Comparison of ENCODE assay signal across 10 cellular contexts in the genomic region with DNA sequence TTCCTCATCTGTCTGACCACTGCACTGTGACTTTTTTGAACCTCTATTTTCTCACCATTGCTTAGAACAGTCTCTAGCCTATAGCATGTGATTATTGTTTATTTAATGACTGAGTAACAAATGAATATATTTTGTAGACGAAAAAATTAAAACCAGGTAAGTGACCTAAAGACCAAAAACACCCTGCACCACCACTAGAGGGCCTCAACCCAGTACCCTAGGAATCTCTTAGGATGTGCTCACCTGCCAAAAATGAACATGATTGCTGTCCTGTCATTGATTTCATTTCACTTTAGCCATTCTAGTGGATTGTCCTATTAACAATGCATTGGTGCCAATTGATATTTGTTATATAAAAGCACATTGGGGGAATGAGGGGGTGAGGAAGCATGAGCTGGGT.
DNase-seq lines count a peak whose midpoint lies in the region; ATAC-seq and TF ChIP-seq lines count a peak whose summit lies in the region.
"Had no signal": no experiment of that assay in that cellular context is flagged by ENCODE, and none has a peak within 500 bp of the region (broad histone marks: within the 10 kb centered on the region; RNA-seq: fewer than 3 reads in every experiment).

No MANE protein-coding gene starts in this region.

- H3K27me3 Mint-ChIP-seq in activated T-cell treated with anti-CD3 and anti-CD28 coated beads, Interleukin-2, amount 50 U/mL, for 4 hours (ENCODE audit: low read depth) = peaks cover 8% of the 10 kb centered on the region

- no peak for TF ChIP-seq POLR2A in stomach (IDR thresholded peaks at IDR 0.05)

- no peaks in the 10 kb centered on the region for H3K4me1 Mint-ChIP-seq in activated T-cell treated with anti-CD3 and anti-CD28 coated beads, Interleukin-2, amount 50 U/mL, for 4 hours (ENCODE audit: low read depth)

- CTCF ChIA-PET in PC-9 (lab: Charles Lee) = no interaction called here

- intact Hi-C loops in PC-9 (cut with micrococcal nuclease; ENCODE audit: unreplicated experiment) (no loop called here), stomach (cut with DNase I; ENCODE audit: low total_unique reads) (no loop called here)

- H4K20me1 ChIP-seq in DOHH2 (ENCODE audit: control insufficient read depth, insufficient read depth, low read depth, low read length) = no peaks in the 10 kb centered on the region
- H4K20me1 ChIP-seq in PC-9 (ENCODE audit: insufficient read depth) = no peaks in the 10 kb centered on the region
- H4K20me1 ChIP-seq in hepatocyte (ENCODE audit: insufficient read depth, poor library complexity, severe bottlenecking) = no peaks in the 10 kb centered on the region

- no peak overlapping the region for H3K4me3 Mint-ChIP-seq in activated T-cell treated with anti-CD3 and anti-CD28 coated beads, Interleukin-2, amount 50 U/mL, for 4 hours
- H3K4me3 Mint-ChIP-seq: activated T-helper 1 cell treated with anti-CD3 and anti-CD28 coated beads, Interleukin-12 subunit alpha, Interleukin-12 subunit beta, Interleukin-2, Interleukin-4 antibody, amounts not matched to agents 30 ng/mL and 10 ng/mL and 1 ng/mL, durations not matched to agents 14 hours and 24 hours and 36 hours had no signal

- POLR2A ChIA-PET in PC-9 (lab: Charles Lee; ENCODE audit: unreplicated experiment) = no interaction called here

- no peak for ATAC-seq in activated T-cell treated with anti-CD3 and anti-CD28 coated beads, Interleukin-2, amount 50 U/mL, for 4 hours

- H3K9me3 Mint-ChIP-seq in activated T-cell treated with anti-CD3 and anti-CD28 coated beads, Interleukin-2, amount 50 U/mL, for 4 hours = no peaks in the 10 kb centered on the region
- H3K9me3 Mint-ChIP-seq: activated T-helper 1 cell treated with anti-CD3 and anti-CD28 coated beads, Interleukin-12 subunit alpha, Interleukin-12 subunit beta, Interleukin-2, Interleukin-4 antibody, amounts not matched to agents 30 ng/mL and 10 ng/mL and 1 ng/mL, durations not matched to agents 14 hours and 24 hours and 36 hours had no signal

- H3K4me3 ChIP-seq in AG09309 (ENCODE audit: control insufficient read depth, low read depth, low read length) (no peak overlapping the region), DOHH2 (ENCODE audit: low read length) (no peak overlapping the region), PC-9 (no peak overlapping the region), hepatocyte (no peak overlapping the region), stomach (no peak overlapping the region)

- H3F3A ChIP-seq in DOHH2 (ENCODE audit: control insufficient read depth, insufficient read depth) (no peaks in the 10 kb centered on the region), PC-9 (ENCODE audit: insufficient read depth, low read depth) (no peaks in the 10 kb centered on the region)

- DNase-seq in AG09309 (ENCODE audit: low read depth) (no peak), PC-9 (no peak), hepatocyte (ENCODE audit: low spot score) (no peak), SW 1271 (lab: John Stamatoyannopoulos, UW) (no peak), stomach (no peak)
- no peak for DNase-seq in activated effector memory CD4-positive, alpha-beta T cell treated with Interleukin-2 at 50 U/mL for 16 hours
- DNase-seq in activated T-cell treated with anti-CD3 and anti-CD28 coated beads, Interleukin-2, amount 50 U/mL, for 4 hours = no peak
- DNase-seq: stimulated activated CD4-positive, alpha-beta T cell treated with anti-CD3 and anti-CD28 coated beads, Interleukin-2, amount 100 ng/mL, for 48 hours had no signal

- H3K36me3 Mint-ChIP-seq in activated T-cell treated with anti-CD3 and anti-CD28 coated beads, Interleukin-2, amount 50 U/mL, for 4 hours (ENCODE audit: insufficient read depth) = no peaks in the 10 kb centered on the region

- TF ChIP-seq CTCF in AG09309 (IDR thresholded peaks at IDR 0.05; ENCODE audit: control insufficient read depth, insufficient read depth, low read depth, low read length, missing control alignments) = peak; percentile 43
- TF ChIP-seq CTCF in DOHH2 (IDR thresholded peaks at IDR 0.05; ENCODE audit: low read depth, low read length, poor library complexity, severe bottlenecking) = peak; percentile 85
- TF ChIP-seq CTCF in PC-9 (conservative IDR thresholded peaks at IDR 0.05) = peak; percentile 66
- TF ChIP-seq CTCF in hepatocyte (IDR thresholded peaks at IDR 0.05; ENCODE audit: poor library complexity) = peak; percentile 27
- TF ChIP-seq CTCF in stomach (IDR thresholded peaks at IDR 0.05) = peak in 2 of 7 experiments; percentile 9 to 39

- H3K79me2 ChIP-seq in DOHH2 (ENCODE audit: control insufficient read depth, low read length) = no peaks in the 10 kb centered on the region
- H3K79me2 ChIP-seq in PC-9 (ENCODE audit: low read depth) = no peaks in the 10 kb centered on the region
- H3K79me2 ChIP-seq in hepatocyte = no peaks in the 10 kb centered on the region

- H3K36me3 ChIP-seq in DOHH2 (ENCODE audit: control insufficient read depth, low read length) (no peaks in the 10 kb centered on the region), PC-9 (ENCODE audit: low read depth) (no peaks in the 10 kb centered on the region), hepatocyte (replicated peaks; ENCODE audit: insufficient read depth, low read depth) (no peaks in the 10 kb centered on the region), stomach (no peaks in the 10 kb centered on the region)

- no peak for TF ChIP-seq EP300 in stomach (IDR thresholded peaks at IDR 0.05)

- H2AFZ ChIP-seq in PC-9 (no peak overlapping the region), hepatocyte (no peak overlapping the region)

- H3K9me3 ChIP-seq in DOHH2 (ENCODE audit: control insufficient read depth, insufficient read depth, low read length) (no peaks in the 10 kb centered on the region), PC-9 (ENCODE audit: insufficient read depth, low read depth) (no peaks in the 10 kb centered on the region), hepatocyte (ENCODE audit: low read depth) (no peaks in the 10 kb centered on the region), stomach (no peaks in the 10 kb centered on the region)

- H3K4me2 ChIP-seq in DOHH2 (ENCODE audit: low read length) (no peak overlapping the region), PC-9 (no peak overlapping the region), hepatocyte (no peak overlapping the region)

- H3K27me3 ChIP-seq in DOHH2 (ENCODE audit: control insufficient read depth, low read length) = peaks cover 3% of the 10 kb centered on the region; the same call in 1 of the 2 replicates
- 0 out of 2 replicates have a peak, but pooled peaks cover 4% of the 10 kb centered on the region for H3K27me3 ChIP-seq in PC-9 (ENCODE audit: insufficient read depth, low read depth)
- no peaks in the 10 kb centered on the region for H3K27me3 ChIP-seq in hepatocyte
- no peaks in the 10 kb centered on the region for H3K27me3 ChIP-seq in stomach

- H3K9me2 ChIP-seq in DOHH2 (replicated peaks; ENCODE audit: control insufficient read depth, low read length) (no peaks in the 10 kb centered on the region), PC-9 (ENCODE audit: insufficient read depth) (no peaks in the 10 kb centered on the region), hepatocyte (replicated peaks; ENCODE audit: insufficient read depth) (no peaks in the 10 kb centered on the region)

- no peaks in the 10 kb centered on the region; the same call in 1 of the 2 replicates for H3K4me1 ChIP-seq in DOHH2 (ENCODE audit: control insufficient read depth, low read length)
- H3K4me1 ChIP-seq in PC-9 (replicated peaks; ENCODE audit: insufficient read depth) = no peaks in the 10 kb centered on the region
- H3K4me1 ChIP-seq in hepatocyte (ENCODE audit: insufficient read depth) = no peaks in the 10 kb centered on the region
- H3K4me1 ChIP-seq in stomach = peaks cover 0 to 3% (median 0%) of the 10 kb centered on the region in 4 donors

- H3K27ac ChIP-seq in DOHH2 (ENCODE audit: low read depth, low read length) = no peak overlapping the region
- no peak overlapping the region for H3K27ac ChIP-seq in PC-9
- H3K27ac ChIP-seq in hepatocyte = no peak overlapping the region
- no peak overlapping the region for H3K27ac ChIP-seq in stomach

- 100% methylated on average over 1 of the region's 1 CpG for WGBS in hepatocyte (ENCODE audit: low lambda C conversion rate, missing lambda C conversion rate)
- WGBS in stomach, 5 donors = 71 to 84% (median 79%) methylated on average over 1 of the region's 1 CpG

- BruUV-seq in PC-9 (replicated peaks; lab: Mats Ljungman, UMichigan) = no TSS peak
